In genomic region chr16:15993946-15994665, GRCh38 we compare ENCODE assay signal across 12 cellular contexts. TPM values are rescaled to one million over a fixed set of nuclear protein-coding genes. Genes with fewer than 3 reads are reported as not detected.
DNase-seq lines count a peak whose midpoint lies in the region; ATAC-seq and TF ChIP-seq lines count a peak whose summit lies in the region.
"Had no signal": no experiment of that assay in that cellular context is flagged by ENCODE, and none has a peak within 500 bp of the region (broad histone marks: within the 10 kb centered on the region; RNA-seq: fewer than 3 reads in every experiment).

No MANE protein-coding gene starts in this region.

- peaks cover 9 to 48% (median 29%) of the 10 kb centered on the region in 4 donors for H3K4me1 ChIP-seq in transverse colon

- H3K27me3 ChIP-seq in transverse colon = no peaks in the 10 kb centered on the region
- H3K27me3 ChIP-seq: SJCRH30 had no signal

- no peaks in the 10 kb centered on the region for H3K27me3 Mint-ChIP-seq in activated T-cell treated with anti-CD3 and anti-CD28 coated beads, Interleukin-2, amount 50 U/mL, for 24 hours
- no peaks in the 10 kb centered on the region for H3K27me3 Mint-ChIP-seq in memory B cell

- no peak overlapping the region for H3K4me3 Mint-ChIP-seq in activated T-cell treated with anti-CD3 and anti-CD28 coated beads, Interleukin-2, amount 50 U/mL, for 24 hours
- H3K4me3 Mint-ChIP-seq in memory B cell = no peak overlapping the region

- H3K27ac ChIP-seq in transverse colon = peak overlapping the region; percentile 26 to 60 (median 42)
- H3K27ac ChIP-seq: SJCRH30 had no signal

- no peak for TF ChIP-seq POLR2A in transverse colon (IDR thresholded peaks at IDR 0.05)

- H3K9me3 ChIP-seq in transverse colon = no peaks in the 10 kb centered on the region
- H3K9me3 ChIP-seq: SJCRH30 had no signal

- no peaks in the 10 kb centered on the region for H3K9me3 Mint-ChIP-seq in activated T-cell treated with anti-CD3 and anti-CD28 coated beads, Interleukin-2, amount 50 U/mL, for 24 hours
- no peaks in the 10 kb centered on the region for H3K9me3 Mint-ChIP-seq in memory B cell
- H3K9me3 Mint-ChIP-seq: activated naive CD4-positive, alpha-beta T cell treated with anti-CD3 and anti-CD28 coated beads, Interleukin-2, amount 50 U/mL, for 72 hours had no signal

- H3K36me3 Mint-ChIP-seq in activated T-cell treated with anti-CD3 and anti-CD28 coated beads, Interleukin-2, amount 50 U/mL, for 24 hours (ENCODE audit: low read depth) = peaks cover 62% of the 10 kb centered on the region
- H3K36me3 Mint-ChIP-seq in memory B cell = peaks cover 11% of the 10 kb centered on the region
- H3K36me3 Mint-ChIP-seq: activated naive CD4-positive, alpha-beta T cell treated with anti-CD3 and anti-CD28 coated beads, Interleukin-2, amount 50 U/mL, for 72 hours had no signal

- intact Hi-C loops in transverse colon (cut with DNase I; ENCODE audit: low total_unique reads) = no loop called here

- no peak for DNase-seq in activated T-cell treated with anti-CD3 and anti-CD28 coated beads, Interleukin-2, amount 50 U/mL, for 24 hours
- DNase-seq in activated T-cell treated with anti-CD3 and anti-CD28 coated beads for 4 hours (no peak), dermis microvascular lymphatic vessel endothelial cell (ENCODE audit: low read depth in 2 of 2) (peak; percentile 81 to 91), memory B cell (ENCODE audit: low spot score in 2 of 2) (no peak), transverse colon (no peak)
- DNase-seq in central memory CD4-positive, alpha-beta T cell = no peak
- DNase-seq: activated CD4-positive, alpha-beta T cell treated with anti-CD3 and anti-CD28 coated beads for 48 hours; NCI-H226; SJCRH30 had no signal

- peaks cover 57% of the 10 kb centered on the region for H3K4me1 Mint-ChIP-seq in activated T-cell treated with anti-CD3 and anti-CD28 coated beads, Interleukin-2, amount 50 U/mL, for 24 hours (ENCODE audit: low read depth)
- H3K4me1 Mint-ChIP-seq in memory B cell = peaks cover 41% of the 10 kb centered on the region

- in situ Hi-C loops in transverse colon (cut with MboI; ENCODE audit: low pct_ligation_motif_present in 1 of 4, low pct_unique_long_range_greater_than_20kb in 1 of 4, low sequenced_read_pairs in 3 of 4) = no loop called here

- H3K27ac Mint-ChIP-seq in activated T-cell treated with anti-CD3 and anti-CD28 coated beads, Interleukin-2, amount 50 U/mL, for 24 hours = peak overlapping the region; percentile 33
- peak overlapping the region; percentile 78 for H3K27ac Mint-ChIP-seq in memory B cell

- WGBS in transverse colon (ENCODE audit: low coverage in 1 of 2), 2 donors = 79 to 84% methylated on average over 2 to 9 of the region's 9 CpGs

- no peak for TF ChIP-seq EP300 in transverse colon (IDR thresholded peaks at IDR 0.05; ENCODE audit: low read depth)

- ATAC-seq in memory B cell (ENCODE audit: low read depth) = no peak
- ATAC-seq in HG03442 (IDR thresholded peaks at IDR 0.05; ENCODE audit: unreplicated experiment) = no peak
- no peak for ATAC-seq in HG02763 (IDR thresholded peaks at IDR 0.05; ENCODE audit: unreplicated experiment)
- ATAC-seq: activated naive CD4-positive, alpha-beta T cell treated with anti-CD3 and anti-CD28 coated beads, Interleukin-2, amount 50 U/mL, for 72 hours had no signal

- H3K36me3 ChIP-seq in transverse colon = no peaks in the 10 kb centered on the region
- H3K36me3 ChIP-seq: SJCRH30 had no signal

- no peak overlapping the region for H3K4me3 ChIP-seq in transverse colon
- H3K4me3 ChIP-seq: SJCRH30 had no signal

- no peak for TF ChIP-seq CTCF in transverse colon (IDR thresholded peaks at IDR 0.05)

RNA-seq across cellular contexts. Expression of gene ABCC1, which starts 44.7 kb away (rescaled TPM):
- 16.6 and 35.7 TPM in 2 replicates for total RNA-seq in dermis microvascular lymphatic vessel endothelial cell
- 10 to 100 TPM; 17.1 to 67.3 (median 36.9) TPM for total RNA-seq in transverse colon

Comparison
In these comparisons a context has a peak if more than half of its experiments do, and no peak if none do; other contexts are left out.
1. DNase-seq: peak in dermis microvascular lymphatic vessel endothelial cell (2 of 2); none in activated T-cell treated with anti-CD3 and anti-CD28 coated beads, Interleukin-2, amount 50 U/mL, for 24 hours (single experiment), activated T-cell treated with anti-CD3 and anti-CD28 coated beads for 4 hours (single experiment), memory B cell (0 of 2), transverse colon (single experiment) and central memory CD4-positive, alpha-beta T cell (single experiment).